ENCODE assay signal across 7 cellular contexts in genomic region chr11:75352417-75353206, GRCh38. TPM values are rescaled to one million over a fixed set of nuclear protein-coding genes. Genes with fewer than 3 reads are reported as not detected.
A peak's percentile ranks its signal among the peaks of the same experiment; 100 is the strongest.
DNase-seq lines count a peak whose midpoint lies in the region; ATAC-seq and TF ChIP-seq lines count a peak whose summit lies in the region.

No MANE protein-coding gene starts in this region.

- DNase-seq in GM20000 (ENCODE audit: low spot score) (peak; percentile 34), NOMO-1 treated with DMSO at 0.1 percent for 48 hours (lab: John Stamatoyannopoulos, UW; ENCODE audit: unreplicated experiment) (peak; percentile 84), coronary artery (ENCODE audit: low spot score) (peak; percentile 75), natural killer cell (peak; percentile 43), HEK293T (ENCODE audit: extremely low spot score) (no peak)

- H3K4me3 Mint-ChIP-seq in natural killer cell = peak overlapping the region; percentile 95

- POLR2A ChIA-PET in HEK293T (lab: Yijun Ruan, JAX) = interaction anchor here (1.0 to 1.6 kb wide), 3 partner anchors 10 to 12 kb away, joined by 4 read pairs; no protein-coding TSS in a partner anchor

- CTCF ChIA-PET in HEK293T (lab: Yijun Ruan, JAX) = interaction anchor here (1.5 kb wide), 1 partner anchor 13 kb away, joined by 5 read pairs; no protein-coding TSS in a partner anchor

- H3K4me3 ChIP-seq in coronary artery = peak overlapping the region; percentile 76

- H3K27ac Mint-ChIP-seq in natural killer cell = peak overlapping the region; percentile 92 to 94

- intact Hi-C loops in natural killer cell (cut with micrococcal nuclease) = no loop called here

- TF ChIP-seq CTCF in GM20000 (IDR thresholded peaks at IDR 0.05; ENCODE audit: extremely low read depth, missing control alignments) = no peak
- no peak for TF ChIP-seq CTCF in coronary artery (IDR thresholded peaks at IDR 0.05)
- TF ChIP-seq CTCF in natural killer cell (IDR thresholded peaks at IDR 0.05) = no peak

- H3K27ac ChIP-seq in coronary artery = peak overlapping the region in 1 of 2 donors; percentile 85

- peaks cover 48 to 69% of the 10 kb centered on the region in 2 donors for H3K4me1 Mint-ChIP-seq in natural killer cell

- no peaks in the 10 kb centered on the region for H3K36me3 Mint-ChIP-seq in natural killer cell

- no peaks in the 10 kb centered on the region for H3K27me3 Mint-ChIP-seq in natural killer cell (ENCODE audit: low read depth in 2 of 2)

- ATAC-seq in natural killer cell (peak; percentile 44 to 79 (median 64)), GM21360 (IDR thresholded peaks at IDR 0.05; ENCODE audit: unreplicated experiment) (no peak), GM19452 (IDR thresholded peaks at IDR 0.05; ENCODE audit: unreplicated experiment) (no peak)

- H3K9me3 Mint-ChIP-seq in natural killer cell = no peaks in the 10 kb centered on the region

TF ChIP-seq in HEK293T, 16 proteins besides CTCF, POLR2A, EP300 and RAD21:
- TF ChIP-seq ZNF384 (IDR thresholded peaks at IDR 0.05) (no peak), TARDBP (IDR thresholded peaks at IDR 0.05) (no peak), FOXM1 (IDR thresholded peaks at IDR 0.05; ENCODE audit: borderline replicate concordance) (no peak)

RNA-seq across cellular contexts. Expression of gene ARRB1, which starts 1.2 kb away (rescaled TPM):
- total RNA-seq in natural killer cell = 100 to 1,000 TPM; 128 to 200 (median 174) TPM

RNA-seq across cellular contexts. Expression of gene RPS3, which starts 46.7 kb away (rescaled TPM):
- total RNA-seq in natural killer cell = 1,000 to 10,000 TPM; 2,027 to 2,376 (median 2,290) TPM

Comparison
In these comparisons a context has a peak if more than half of its experiments do, and no peak if none do; other contexts are left out.
1. ATAC-seq: peak in natural killer cell (3 of 3); none in GM21360 (single experiment) and GM19452 (single experiment).